Comparison of ENCODE assay signal across 8 cellular contexts in genomic region chr12:109393437-109394345, GRCh38. TPM values are rescaled to one million over a fixed set of nuclear protein-coding genes. Genes with fewer than 3 reads are reported as not detected.
DNase-seq lines count a peak whose midpoint lies in the region; ATAC-seq and TF ChIP-seq lines count a peak whose summit lies in the region.

No MANE protein-coding gene starts in this region.

- no peaks in the 10 kb centered on the region for H3K4me1 Mint-ChIP-seq in stimulated activated naive CD8-positive, alpha-beta T cell treated with anti-CD3 and anti-CD28 coated beads, Interleukin-15, amount 100 ng/mL, for 72 hours

- intact Hi-C loops in A673 (cut with micrococcal nuclease; ENCODE audit: unreplicated experiment) (no loop called here), lower lobe of right lung (cut with DNase I) (no loop called here)

- CTCF ChIA-PET in A673 (lab: Charles Lee) = interaction anchor here (0.5 to 2.2 kb wide), 6 partner anchors 8 to 282 kb away, joined by 3 to 7 read pairs (median 4); no protein-coding TSS in a partner anchor

- H3K27me3 Mint-ChIP-seq in stimulated activated naive CD8-positive, alpha-beta T cell treated with anti-CD3 and anti-CD28 coated beads, Interleukin-15, amount 100 ng/mL, for 72 hours = peaks cover 31% of the 10 kb centered on the region

- H3K27ac ChIP-seq in A673 (ENCODE audit: low read depth, low read length, poor library complexity, severe bottlenecking) = no peak overlapping the region
- H3K27ac ChIP-seq in coronary artery = no peak overlapping the region
- H3K27ac ChIP-seq in lower lobe of right lung = no peak overlapping the region

- H3K9me3 Mint-ChIP-seq in stimulated activated naive CD8-positive, alpha-beta T cell treated with anti-CD3 and anti-CD28 coated beads, Interleukin-15, amount 100 ng/mL, for 72 hours = no peaks in the 10 kb centered on the region

- no TSS peak for BruUV-seq in A673 (replicated peaks; lab: Mats Ljungman, UMichigan)

- ATAC-seq in lower lobe of right lung = peak; percentile 79 to 87
- peak; percentile 56 for ATAC-seq in stimulated activated naive CD8-positive, alpha-beta T cell treated with anti-CD3 and anti-CD28 coated beads, Interleukin-15, amount 100 ng/mL, for 72 hours

- DNase-seq in A673 (ENCODE audit: low spot score) = peak; percentile 74
- DNase-seq in NCI-H1694 treated with DMSO at 0.1 percent for 48 hours (lab: John Stamatoyannopoulos, UW) = peak; percentile 41
- DNase-seq in T1000 (lab: John Stamatoyannopoulos, UW) = peak; percentile 6
- no peak for DNase-seq in coronary artery (ENCODE audit: low spot score)
- no peak for DNase-seq in lower lobe of right lung
- DNase-seq in stimulated activated naive CD8-positive, alpha-beta T cell treated with anti-CD3 and anti-CD28 coated beads, Interleukin-15, amount 100 ng/mL, for 72 hours = peak; percentile 23 to 29
- no peak for DNase-seq in NK-92 treated with Interleukin-12 subunit alpha and Interleukin-12 subunit beta, amount 100 ng/mL, for 24 hours (lab: John Stamatoyannopoulos, UW)

- H3K4me1 ChIP-seq in A673 (ENCODE audit: insufficient read depth, low read length, poor library complexity, severe bottlenecking) (no peaks in the 10 kb centered on the region), lower lobe of right lung (no peaks in the 10 kb centered on the region)

- TF ChIP-seq CTCF in A673 (conservative IDR thresholded peaks at IDR 0.05; ENCODE audit: low read depth, low read length) (peak; percentile 90), GM12872 (IDR thresholded peaks at IDR 0.05; ENCODE audit: insufficient read depth, low read depth, low read length) (peak; percentile 92), coronary artery (IDR thresholded peaks at IDR 0.05) (peak; percentile 83), lower lobe of right lung (IDR thresholded peaks at IDR 0.05) (peak; percentile 91)

- H3K9me3 ChIP-seq in A673 (ENCODE audit: low read depth, low read length, poor library complexity, severe bottlenecking) (no peaks in the 10 kb centered on the region), lower lobe of right lung (no peaks in the 10 kb centered on the region)

- POLR2A ChIA-PET in A673 (lab: Charles Lee; ENCODE audit: low non-redundant PET) = no interaction called here

- H3K4me3 ChIP-seq in A673 (ENCODE audit: low read depth, low read length, poor library complexity, severe bottlenecking) (no peak overlapping the region), coronary artery (no peak overlapping the region), lower lobe of right lung (no peak overlapping the region)

- H3K27me3 ChIP-seq in A673 (replicated peaks; ENCODE audit: insufficient read depth, low read depth, low read length, poor library complexity) (no peaks in the 10 kb centered on the region), lower lobe of right lung (ENCODE audit: low read depth) (no peaks in the 10 kb centered on the region)

- no peak overlapping the region for H3K4me3 Mint-ChIP-seq in stimulated activated naive CD8-positive, alpha-beta T cell treated with anti-CD3 and anti-CD28 coated beads, Interleukin-15, amount 100 ng/mL, for 72 hours

- no peak overlapping the region for H3K27ac Mint-ChIP-seq in stimulated activated naive CD8-positive, alpha-beta T cell treated with anti-CD3 and anti-CD28 coated beads, Interleukin-15, amount 100 ng/mL, for 72 hours

- H3K36me3 ChIP-seq in A673 (ENCODE audit: insufficient read depth, low read length, poor library complexity, severe bottlenecking) (no peaks in the 10 kb centered on the region), lower lobe of right lung (no peaks in the 10 kb centered on the region)

RNA-seq across cellular contexts. Expression of gene MYO1H, which starts 46.0 kb away (rescaled TPM):
- total RNA-seq in A673 (2021) = not detected in 2 replicates
- total RNA-seq in lower lobe of right lung = 0.30 TPM

Comparison
In these comparisons a context has a peak if more than half of its experiments do, and no peak if none do; other contexts are left out.
1. DNase-seq: peak in A673 (single experiment), NCI-H1694 treated with DMSO at 0.1 percent for 48 hours (single experiment), T1000 (single experiment) and stimulated activated naive CD8-positive, alpha-beta T cell treated with anti-CD3 and anti-CD28 coated beads, Interleukin-15, amount 100 ng/mL, for 72 hours (2 of 2); none in coronary artery (single experiment), lower lobe of right lung (single experiment) and NK-92 treated with Interleukin-12 subunit alpha and Interleukin-12 subunit beta, amount 100 ng/mL, for 24 hours (single experiment).
2. Peak in every context shown above with its lines, with median percentiles within 50 percentile points of each other: CTCF ChIP-seq.